In genomic region chr22:21811982-21812381, GRCh38 we compare ENCODE assay signal across 15 cellular contexts. TPM values are rescaled to one million over a fixed set of nuclear protein-coding genes. Genes with fewer than 3 reads are reported as not detected.
DNase-seq lines count a peak whose midpoint lies in the region; ATAC-seq and TF ChIP-seq lines count a peak whose summit lies in the region.
"Had no signal": no experiment of that assay in that cellular context is flagged by ENCODE, and none has a peak within 500 bp of the region (broad histone marks: within the 10 kb centered on the region; RNA-seq: fewer than 3 reads in every experiment).

No MANE protein-coding gene starts in this region.

- no peak overlapping the region for H3K27ac ChIP-seq in gastroesophageal sphincter
- H3K27ac ChIP-seq: BLaER1 treated with 17β-estradiol and CSF1 and Interleukin-3, amounts not matched to agents 10 nM and 100 nM; HL-60 had no signal

- DNase-seq in activated T-cell treated with anti-CD3 and anti-CD28 coated beads, Interleukin-2, amount 50 U/mL, for 24 hours, result no peak
- DNase-seq in activated T-cell treated with anti-CD3 and anti-CD28 coated beads, Interleukin-2, amount 50 U/mL, for 1 hour, result no peak
- DNase-seq in effector memory CD8-positive, alpha-beta T cell, result no peak
- no peak for DNase-seq in naive B cell
- no peak for DNase-seq in RKO (ENCODE audit: low spot score)
- DNase-seq: 8988T; Caco-2; CD4-positive, alpha-beta T cell; HCEC 1CT had no signal

- H3K27me3 Mint-ChIP-seq in activated T-cell treated with anti-CD3 and anti-CD28 coated beads, Interleukin-2, amount 50 U/mL, for 24 hours, result no peaks in the 10 kb centered on the region
- H3K27me3 Mint-ChIP-seq in IgD-negative memory B cell (no peaks in the 10 kb centered on the region), naive B cell (no peaks in the 10 kb centered on the region)
- H3K27me3 Mint-ChIP-seq in effector memory CD8-positive, alpha-beta T cell, result no peaks in the 10 kb centered on the region
- H3K27me3 Mint-ChIP-seq: CD4-positive, alpha-beta T cell had no signal

- H3K36me3 ChIP-seq in gastroesophageal sphincter, result peaks cover 0 to 4% of the 10 kb centered on the region in 2 donors

- no peaks in the 10 kb centered on the region for H3K27me3 ChIP-seq in gastroesophageal sphincter
- H3K27me3 ChIP-seq: BLaER1 treated with 17β-estradiol and CSF1 and Interleukin-3, amounts not matched to agents 10 nM and 100 nM had no signal

- H3K36me3 Mint-ChIP-seq in activated T-cell treated with anti-CD3 and anti-CD28 coated beads, Interleukin-2, amount 50 U/mL, for 24 hours (ENCODE audit: low read depth), result peaks cover 40% of the 10 kb centered on the region
- peaks cover 5% of the 10 kb centered on the region for H3K36me3 Mint-ChIP-seq in IgD-negative memory B cell
- H3K36me3 Mint-ChIP-seq in effector memory CD8-positive, alpha-beta T cell (ENCODE audit: insufficient read depth), result peaks cover 27% of the 10 kb centered on the region
- peaks cover 0 to 7% of the 10 kb centered on the region in 2 donors for H3K36me3 Mint-ChIP-seq in naive B cell

- H3K27ac Mint-ChIP-seq in activated T-cell treated with anti-CD3 and anti-CD28 coated beads, Interleukin-2, amount 50 U/mL, for 24 hours, result peak overlapping the region; percentile 15
- H3K27ac Mint-ChIP-seq in IgD-negative memory B cell, result peak overlapping the region; percentile 59 to 83 (median 73)
- H3K27ac Mint-ChIP-seq in effector memory CD8-positive, alpha-beta T cell, result peak overlapping the region; percentile 19 to 80
- peak overlapping the region in 5 of 6 donors; percentile 38 to 98 (median 52) for H3K27ac Mint-ChIP-seq in naive B cell
- H3K27ac Mint-ChIP-seq: CD4-positive, alpha-beta T cell; GM23338 had no signal

- no peaks in the 10 kb centered on the region for H3K9me3 ChIP-seq in gastroesophageal sphincter
- H3K9me3 ChIP-seq: Caco-2 had no signal

- peaks cover 56% of the 10 kb centered on the region for H3K4me1 Mint-ChIP-seq in activated T-cell treated with anti-CD3 and anti-CD28 coated beads, Interleukin-2, amount 50 U/mL, for 24 hours (ENCODE audit: low read depth)
- H3K4me1 Mint-ChIP-seq in IgD-negative memory B cell, result peaks cover 32 to 34% (median 33%) of the 10 kb centered on the region in 3 donors
- peaks cover 30 to 64% of the 10 kb centered on the region in 2 donors for H3K4me1 Mint-ChIP-seq in effector memory CD8-positive, alpha-beta T cell (ENCODE audit: low read depth in 2 of 2)
- H3K4me1 Mint-ChIP-seq in naive B cell, result peaks cover 41 to 66% (median 53%) of the 10 kb centered on the region in 3 donors

- H3K4me1 ChIP-seq in gastroesophageal sphincter, result peaks cover 0 to 53% (median 11%) of the 10 kb centered on the region in 3 donors
- H3K4me1 ChIP-seq: Caco-2 had no signal

- H3K9me3 Mint-ChIP-seq in activated T-cell treated with anti-CD3 and anti-CD28 coated beads, Interleukin-2, amount 50 U/mL, for 24 hours, result no peaks in the 10 kb centered on the region
- no peaks in the 10 kb centered on the region for H3K9me3 Mint-ChIP-seq in IgD-negative memory B cell
- H3K9me3 Mint-ChIP-seq in effector memory CD8-positive, alpha-beta T cell, result no peaks in the 10 kb centered on the region
- H3K9me3 Mint-ChIP-seq in naive B cell, result no peaks in the 10 kb centered on the region
- H3K9me3 Mint-ChIP-seq: CD4-positive, alpha-beta T cell had no signal

- no peak overlapping the region for H3K4me3 ChIP-seq in gastroesophageal sphincter
- H3K4me3 ChIP-seq: BLaER1 treated with 17β-estradiol and CSF1 and Interleukin-3, amounts not matched to agents 10 nM and 100 nM; GM23338 had no signal

- no peak overlapping the region for H3K4me3 Mint-ChIP-seq in activated T-cell treated with anti-CD3 and anti-CD28 coated beads, Interleukin-2, amount 50 U/mL, for 24 hours
- H3K4me3 Mint-ChIP-seq in IgD-negative memory B cell (peak overlapping the region in 1 of 4 donors; percentile 13), naive B cell (no peak overlapping the region)
- H3K4me3 Mint-ChIP-seq in effector memory CD8-positive, alpha-beta T cell, result peak overlapping the region in 1 of 2 donors; percentile 29
- H3K4me3 Mint-ChIP-seq: CD4-positive, alpha-beta T cell; GM23338 had no signal

- TF ChIP-seq EP300 in gastroesophageal sphincter (IDR thresholded peaks at IDR 0.05), result no peak

- no peak for ATAC-seq in effector memory CD8-positive, alpha-beta T cell (replicated peaks)
- ATAC-seq in naive B cell (ENCODE audit: low read depth in 2 of 2) (no peak), GM19467 (IDR thresholded peaks at IDR 0.05; ENCODE audit: unreplicated experiment) (no peak), gastroesophageal sphincter (no peak)
- ATAC-seq: GM23338 had no signal

- WGBS in gastroesophageal sphincter (ENCODE audit: low coverage in 1 of 2), 2 donors, result 86 to 100% methylated on average over 1 of the region's 1 CpG

- no peak for TF ChIP-seq CTCF in gastroesophageal sphincter (IDR thresholded peaks at IDR 0.05)

- no peak for TF ChIP-seq POLR2A in gastroesophageal sphincter (IDR thresholded peaks at IDR 0.05)

RNA-seq across cellular contexts. Expression of gene MAPK1, which starts 55.5 kb away (rescaled TPM):
- 41.2 TPM for polyA plus RNA-seq in IgD-negative memory B cell
- 100 to 1,000 TPM in 2 of 6 donors, 10 to 100 TPM in 4; 68.6 to 114 (median 93.2) TPM for polyA plus RNA-seq in naive B cell (ENCODE audit: low read depth in 6 of 6)
- total RNA-seq in gastroesophageal sphincter, result 10 to 100 TPM; 40.3 to 70.8 (median 57.4) TPM

Comparison
In these comparisons a context has a peak if more than half of its experiments do, and no peak if none do; other contexts are left out.
1. H3K27ac Mint-ChIP-seq: peak in every context shown above with its lines; median percentile 73 in IgD-negative memory B cell; 52 in naive B cell; 50 in effector memory CD8-positive, alpha-beta T cell; 15 in activated T-cell treated with anti-CD3 and anti-CD28 coated beads, Interleukin-2, amount 50 U/mL, for 24 hours.